ENCODE assay signal across 9 cellular contexts in the genomic region with DNA sequence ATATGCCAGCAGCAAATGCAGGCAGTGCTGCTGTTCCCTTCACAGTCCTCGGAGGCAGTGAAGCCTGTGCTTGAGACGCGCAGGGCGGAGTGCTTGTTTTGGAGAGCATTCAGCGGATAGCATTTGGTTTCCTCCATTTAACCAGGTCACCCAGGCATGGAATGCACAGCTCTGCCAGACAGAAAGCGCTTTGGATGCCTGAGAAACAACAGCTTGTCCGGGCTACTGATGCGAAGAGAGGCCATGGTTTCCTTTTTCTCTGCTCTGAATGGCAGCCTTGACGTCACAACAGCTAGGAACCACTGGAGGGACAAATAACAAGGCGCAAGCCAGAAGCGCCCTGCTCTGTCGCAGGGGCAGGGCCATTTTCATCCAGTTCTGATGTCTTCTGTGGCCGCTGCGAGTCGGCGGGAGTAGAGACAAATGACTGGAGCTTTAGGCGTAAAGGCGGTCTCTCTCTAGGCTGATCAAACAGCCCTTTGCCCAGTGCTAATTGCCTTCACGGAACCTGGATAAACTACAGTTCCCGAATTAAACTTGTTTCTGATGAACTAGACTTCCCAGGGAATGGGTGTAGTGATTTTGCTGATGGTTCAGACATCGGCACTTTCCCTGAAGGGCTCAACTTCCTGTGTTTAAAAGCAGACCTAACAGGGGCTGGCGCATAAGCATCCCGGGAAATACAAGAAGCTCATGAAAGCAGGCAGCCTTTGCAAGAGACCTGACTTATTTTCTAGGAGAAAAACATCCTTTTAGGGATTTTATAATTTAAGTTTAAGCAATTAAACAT.
DNase-seq lines count a peak whose midpoint lies in the region; ATAC-seq and TF ChIP-seq lines count a peak whose summit lies in the region.
"Had no signal": no experiment of that assay in that cellular context is flagged by ENCODE, and none has a peak within 500 bp of the region (broad histone marks: within the 10 kb centered on the region; RNA-seq: fewer than 3 reads in every experiment).

No MANE protein-coding gene starts in this region.

- H3K27me3 Mint-ChIP-seq in activated CD4-positive, alpha-beta T cell treated with anti-CD3 and anti-CD28 coated beads, Interleukin-2, amount 10 ng/mL, durations not matched to agents 24 days and 14 days: no peaks in the 10 kb centered on the region
- H3K27me3 Mint-ChIP-seq: activated naive CD8-positive, alpha-beta T cell treated with anti-CD3 and anti-CD28 coated beads, Interleukin-2, amount 10 ng/mL, durations not matched to agents 7 days and 5 days had no signal

- peaks cover 66% of the 10 kb centered on the region for H3K4me1 Mint-ChIP-seq in activated CD4-positive, alpha-beta T cell treated with anti-CD3 and anti-CD28 coated beads, Interleukin-2, amount 10 ng/mL, durations not matched to agents 24 days and 14 days

- H3K4me3 ChIP-seq in muscle layer of duodenum (ENCODE audit: low read depth in 1 of 2, low read length in 2 of 2) (peak overlapping the region; percentile 40 to 46), aorta (ENCODE audit: low read length in 2 of 2) (peak overlapping the region; percentile 15 to 61)

- 3 to 6% methylated on average over 23 of the region's 23 CpGs for WGBS in aorta, 2 donors

- no peak overlapping the region for H3K4me3 Mint-ChIP-seq in activated CD4-positive, alpha-beta T cell treated with anti-CD3 and anti-CD28 coated beads, Interleukin-2, amount 10 ng/mL, durations not matched to agents 24 days and 14 days
- H3K4me3 Mint-ChIP-seq: activated naive CD8-positive, alpha-beta T cell treated with anti-CD3 and anti-CD28 coated beads, Interleukin-2, amount 10 ng/mL, durations not matched to agents 7 days and 5 days had no signal

- intact Hi-C loops in aorta (cut with DNase I): loop anchor here in 1 of 2 donors (5.0 kb wide), 1 partner anchor 86 kb away; no protein-coding TSS in a partner anchor
- intact Hi-C loops in activated CD4-positive, alpha-beta T cell treated with anti-CD3 and anti-CD28 coated beads, Interleukin-2, amount 10 ng/mL, durations not matched to agents 24 days and 14 days (cut with micrococcal nuclease): no loop called here

- in situ Hi-C loops in GM13976 (cut with MboI; ENCODE audit: low sequenced_read_pairs, unreplicated experiment): no loop called here

- DNase-seq in AG20443 (ENCODE audit: low spot score) (peak; percentile 56), NCI-H446 treated with DMSO at 0.1 percent for 48 hours (lab: John Stamatoyannopoulos, UW) (peak; percentile 10), ecto neural progenitor cell (ENCODE audit: low spot score) (peak; percentile 62), aorta (peak; percentile 84 to 85), GM13976 (ENCODE audit: low spot score) (no peak)
- no peak for DNase-seq in activated CD4-positive, alpha-beta T cell treated with anti-CD3 and anti-CD28 coated beads, Interleukin-2, amount 10 ng/mL, durations not matched to agents 24 days and 14 days
- DNase-seq: activated naive CD8-positive, alpha-beta T cell treated with anti-CD3 and anti-CD28 coated beads, Interleukin-2, amount 10 ng/mL, durations not matched to agents 7 days and 5 days had no signal

- H3K9me3 Mint-ChIP-seq in activated CD4-positive, alpha-beta T cell treated with anti-CD3 and anti-CD28 coated beads, Interleukin-2, amount 10 ng/mL, durations not matched to agents 24 days and 14 days: no peaks in the 10 kb centered on the region
- H3K9me3 Mint-ChIP-seq: activated naive CD8-positive, alpha-beta T cell treated with anti-CD3 and anti-CD28 coated beads, Interleukin-2, amount 10 ng/mL, durations not matched to agents 7 days and 5 days had no signal

- peaks cover 70% of the 10 kb centered on the region for H3K36me3 Mint-ChIP-seq in activated CD4-positive, alpha-beta T cell treated with anti-CD3 and anti-CD28 coated beads, Interleukin-2, amount 10 ng/mL, durations not matched to agents 24 days and 14 days (ENCODE audit: low read depth)

- peak overlapping the region; percentile 88 for H3K27ac ChIP-seq in muscle layer of duodenum (ENCODE audit: low read length)
- peak overlapping the region; percentile 91 to 95 for H3K27ac ChIP-seq in aorta (ENCODE audit: low read depth in 1 of 2, low read length in 2 of 2)

- H3K27ac Mint-ChIP-seq in activated CD4-positive, alpha-beta T cell treated with anti-CD3 and anti-CD28 coated beads, Interleukin-2, amount 10 ng/mL, durations not matched to agents 24 days and 14 days: no peak overlapping the region

- ATAC-seq in aorta (ENCODE audit: low FRiP score): peak; percentile 89
- no peak for ATAC-seq in HG02623 (IDR thresholded peaks at IDR 0.05; ENCODE audit: unreplicated experiment)

- TF ChIP-seq CTCF in GM13976 (IDR thresholded peaks at IDR 0.05; ENCODE audit: borderline replicate concordance, control extremely low read depth, extremely low read depth, insufficient read depth, missing control alignments): no peak

- H3K9me3 ChIP-seq in muscle layer of duodenum (ENCODE audit: control insufficient read depth in 1 of 2, low read length in 2 of 2) (no peaks in the 10 kb centered on the region), aorta (ENCODE audit: control insufficient read depth, low read length) (no peaks in the 10 kb centered on the region)

- peaks cover 0 to 13% of the 10 kb centered on the region in 2 donors for H3K36me3 ChIP-seq in muscle layer of duodenum (ENCODE audit: control insufficient read depth in 1 of 2, insufficient read depth in 2 of 2, low read length in 2 of 2)
- H3K36me3 ChIP-seq in aorta (ENCODE audit: control insufficient read depth in 1 of 2, insufficient read depth in 2 of 2, low read length in 1 of 2): no peaks in the 10 kb centered on the region

- H3K4me1 ChIP-seq in muscle layer of duodenum (ENCODE audit: control insufficient read depth in 1 of 2, insufficient read depth in 2 of 2, low read length in 2 of 2): peaks cover 17 to 29% of the 10 kb centered on the region in 2 donors
- H3K4me1 ChIP-seq in aorta (ENCODE audit: control insufficient read depth in 1 of 2, insufficient read depth in 2 of 2, low read length in 2 of 2): peaks cover 0 to 12% of the 10 kb centered on the region in 2 donors

- no peaks in the 10 kb centered on the region for H3K27me3 ChIP-seq in muscle layer of duodenum (ENCODE audit: low read depth, low read length)
- H3K27me3 ChIP-seq in aorta (ENCODE audit: control insufficient read depth in 1 of 2, insufficient read depth in 2 of 2, low read length in 1 of 2): no peaks in the 10 kb centered on the region

Comparison
In these comparisons a context has a peak if more than half of its experiments do, and no peak if none do; other contexts are left out.
1. DNase-seq: peak in AG20443 (single experiment), NCI-H446 treated with DMSO at 0.1 percent for 48 hours (single experiment), ecto neural progenitor cell (single experiment) and aorta (2 of 2); none in activated CD4-positive, alpha-beta T cell treated with anti-CD3 and anti-CD28 coated beads, Interleukin-2, amount 10 ng/mL, durations not matched to agents 24 days and 14 days (single experiment) and GM13976 (single experiment).